ENCODE assay signal across 27 cellular contexts in the genomic region with DNA sequence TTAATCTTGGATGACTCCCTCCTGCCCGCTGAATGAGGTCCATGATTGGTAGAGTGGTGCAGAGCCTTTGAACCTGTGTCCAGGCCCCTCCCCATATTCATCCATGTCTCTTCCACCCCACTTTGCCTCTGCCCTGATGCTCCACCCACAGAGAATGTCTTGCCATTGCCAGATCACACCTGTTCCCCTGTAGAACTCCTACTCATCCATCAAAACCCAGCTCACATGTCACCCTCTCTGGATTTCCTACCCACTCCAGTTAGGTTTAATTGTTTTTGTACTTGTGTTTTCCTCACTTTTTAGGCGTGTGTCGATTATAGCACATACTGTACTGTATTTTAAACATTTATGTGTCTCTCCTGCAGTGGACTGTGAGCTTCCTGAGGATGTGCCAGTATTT.
"Had no signal": no experiment of that assay in that cellular context is flagged by ENCODE, and none has a peak within 500 bp of the region (broad histone marks: within the 10 kb centered on the region; RNA-seq: fewer than 3 reads in every experiment).

No MANE protein-coding gene starts in this region.

- DNase-seq: hypothalamus; immature natural killer cell; kidney; left colon; left ventricle myocardium inferior; mesendoderm; naive B cell; ovary; right lobe of liver; stimulated activated CD4-positive, alpha-beta T cell treated with anti-CD3 and anti-CD28 coated beads, Interleukin-1b, Interleukin-23, amount 100 ng/mL, for 48 hours; stimulated activated CD4-positive, alpha-beta T cell treated with anti-CD3 and anti-CD28 coated beads, Interleukin-2, amount 100 ng/mL, for 48 hours; stimulated activated CD4-positive, alpha-beta T cell treated with anti-CD3 and anti-CD28 coated beads, Interleukin-4, amount 100 ng/mL, for 4 hours; stimulated activated CD8-positive, alpha-beta memory T cell treated with anti-CD3 and anti-CD28 coated beads, Interleukin-4, amount 100 ng/mL, for 48 hours; stimulated activated naive CD4-positive, alpha-beta T cell treated with Interleukin-2 at 50 U/mL for 16 hours; stimulated activated naive CD8-positive, alpha-beta T cell treated with anti-CD3 and anti-CD28 coated beads, Interleukin-15, amount 100 ng/mL, for 72 hours; substantia nigra; upper lobe of left lung had no signal

- H3K4me1 Mint-ChIP-seq: naive B cell; stimulated activated memory B cell treated with anti-CD40 and anti-IgM and Interleukin-4, amounts not matched to agents 10 μg/mL and 1 μg/mL and 100 μg/mL, for 72 hours; stimulated activated naive CD8-positive, alpha-beta T cell treated with anti-CD3 and anti-CD28 coated beads, Interleukin-15, amount 100 ng/mL, for 72 hours had no signal

- H3K9me3 Mint-ChIP-seq: immature natural killer cell; natural killer cell treated with Interleukin-12 subunit alpha and Interleukin-12 subunit beta and Interleukin-15 and Interleukin-18, amount 100 ng/mL, for 72 hours had no signal

- H3K4me3 Mint-ChIP-seq: immature natural killer cell; mesothelial cell of epicardium; naive B cell; natural killer cell treated with Interleukin-12 subunit alpha and Interleukin-12 subunit beta and Interleukin-15 and Interleukin-18, amount 100 ng/mL, for 72 hours; stimulated activated memory B cell treated with anti-CD40 and anti-IgM and Interleukin-4, amounts not matched to agents 10 μg/mL and 1 μg/mL and 100 μg/mL, for 72 hours; stimulated activated naive CD8-positive, alpha-beta T cell treated with anti-CD3 and anti-CD28 coated beads, Interleukin-15, amount 100 ng/mL, for 72 hours had no signal

- FAIRE-seq: islet of Langerhans, kidney had no signal

- H3K27me3 ChIP-seq: ovary, right atrium auricular region, right lobe of liver, tibial nerve, upper lobe of left lung, vagina had no signal

- H3K9me3 ChIP-seq: left ventricle myocardium inferior, ovary, right atrium auricular region, right lobe of liver, upper lobe of left lung, vagina had no signal

- H3K4me3 ChIP-seq: left ventricle myocardium inferior, lung, ovary, right atrium auricular region, right lobe of liver, smooth muscle cell, tibial nerve, upper lobe of left lung, vagina had no signal

- H3K27ac Mint-ChIP-seq: immature natural killer cell; mesothelial cell of epicardium; natural killer cell treated with Interleukin-12 subunit alpha and Interleukin-12 subunit beta and Interleukin-15 and Interleukin-18, amount 100 ng/mL, for 72 hours; stimulated activated memory B cell treated with anti-CD40 and anti-IgM and Interleukin-4, amounts not matched to agents 10 μg/mL and 1 μg/mL and 100 μg/mL, for 72 hours; stimulated activated naive CD8-positive, alpha-beta T cell treated with anti-CD3 and anti-CD28 coated beads, Interleukin-15, amount 100 ng/mL, for 72 hours had no signal

- H3K36me3 Mint-ChIP-seq: naive B cell; natural killer cell treated with Interleukin-12 subunit alpha and Interleukin-12 subunit beta and Interleukin-15 and Interleukin-18, amount 100 ng/mL, for 72 hours; stimulated activated memory B cell treated with anti-CD40 and anti-IgM and Interleukin-4, amounts not matched to agents 10 μg/mL and 1 μg/mL and 100 μg/mL, for 72 hours had no signal

- H3K36me3 ChIP-seq: left ventricle myocardium inferior, ovary, right atrium auricular region, right lobe of liver, tibial nerve, upper lobe of left lung, vagina had no signal

- H3K4me2 ChIP-seq: smooth muscle cell had no signal

- H3K4me1 ChIP-seq: left ventricle myocardium inferior, right atrium auricular region, vagina had no signal

- ATAC-seq: left colon; natural killer cell treated with Interleukin-12 subunit alpha and Interleukin-12 subunit beta and Interleukin-15 and Interleukin-18, amount 100 ng/mL, for 72 hours; stimulated activated memory B cell treated with anti-CD40 and anti-IgM and Interleukin-4, amounts not matched to agents 10 μg/mL and 1 μg/mL and 100 μg/mL, for 72 hours; stimulated activated naive CD8-positive, alpha-beta T cell treated with anti-CD3 and anti-CD28 coated beads, Interleukin-15, amount 100 ng/mL, for 72 hours had no signal

- H3K27me3 Mint-ChIP-seq: progenitor cell of endocrine pancreas had no signal

- H3K27ac ChIP-seq: left ventricle myocardium inferior, ovary, right atrium auricular region, right lobe of liver, tibial nerve, upper lobe of left lung, vagina had no signal
